15 cellular contexts compared by ENCODE assay signal in genomic region chr14:29814153-29815057, GRCh38.
DNase-seq lines count a peak whose midpoint lies in the region; ATAC-seq and TF ChIP-seq lines count a peak whose summit lies in the region.
"Had no signal": no experiment of that assay in that cellular context is flagged by ENCODE, and none has a peak within 500 bp of the region (broad histone marks: within the 10 kb centered on the region; RNA-seq: fewer than 3 reads in every experiment).

No MANE protein-coding gene starts in this region.

- H3K4me1 ChIP-seq in lung (ENCODE audit: control insufficient read depth in 2 of 2, insufficient read depth in 2 of 2, low read length in 2 of 2) = peaks cover 4 to 5% of the 10 kb centered on the region in 2 donors
- no peaks in the 10 kb centered on the region for H3K4me1 ChIP-seq in smooth muscle cell (ENCODE audit: low read depth)

- DNase-seq in Right ventricle myocardium superior (peak; percentile 85), cardiac septum (ENCODE audit: low spot score) (no peak), lung (ENCODE audit: low spot score) (peak; percentile 34), smooth muscle cell (lab: John Stamatoyannopoulos, UW; ENCODE audit: unreplicated experiment) (no peak), NCI-H510A treated with DMSO at 0.1 percent for 48 hours (lab: John Stamatoyannopoulos, UW) (no peak)
- DNase-seq in activated T-cell treated with anti-CD3 and anti-CD28 coated beads, Interleukin-2, amount 50 U/mL, for 1 hour = no peak
- DNase-seq: activated CD4-positive, alpha-beta T cell treated with anti-CD3 and anti-CD28 coated beads, Interleukin-2, amount 50 U/mL, for 48 hours; activated naive CD4-positive, alpha-beta T cell treated with Interleukin-2 at 50 U/mL for 16 hours; cortex of kidney; DMS53; mammary epithelial cell; T-helper 1 cell had no signal

- H3K4me3 ChIP-seq in lung (no peak overlapping the region), smooth muscle cell (no peak overlapping the region)
- H3K4me3 ChIP-seq: thoracic aorta had no signal

- no peaks in the 10 kb centered on the region for H3K36me3 ChIP-seq in lung (ENCODE audit: control insufficient read depth in 2 of 2, insufficient read depth in 2 of 2, low read length in 2 of 2)
- no peaks in the 10 kb centered on the region for H3K36me3 ChIP-seq in smooth muscle cell (ENCODE audit: low read depth)
- H3K36me3 ChIP-seq: thoracic aorta had no signal

- no peaks in the 10 kb centered on the region for H3K9me3 ChIP-seq in lung (ENCODE audit: control insufficient read depth in 2 of 2, insufficient read depth in 1 of 2, low read length in 1 of 2)
- no peaks in the 10 kb centered on the region for H3K9me3 ChIP-seq in smooth muscle cell (replicated peaks; ENCODE audit: low read depth)
- H3K9me3 ChIP-seq: thoracic aorta had no signal

- TF ChIP-seq CTCF in brain (conservative IDR thresholded peaks at IDR 0.05) (no peak), lung (IDR thresholded peaks at IDR 0.05; ENCODE audit: control extremely low read depth, extremely low read depth) (no peak), smooth muscle cell (IDR thresholded peaks at IDR 0.05; ENCODE audit: borderline replicate concordance, insufficient read depth, poor library complexity, severe bottlenecking) (no peak)

- H4K20me1 ChIP-seq in smooth muscle cell (ENCODE audit: low read depth) = no peaks in the 10 kb centered on the region

- H3K4me3 Mint-ChIP-seq in brain = peak overlapping the region in 4 of 5 experiments; percentile 25 to 78 (median 50)

- no peak overlapping the region for H3K4me2 ChIP-seq in smooth muscle cell

- H3K79me2 ChIP-seq in smooth muscle cell (ENCODE audit: low read depth) = peaks cover 4% of the 10 kb centered on the region

- peak overlapping the region in 4 of 5 experiments; percentile 85 to 92 (median 87) for H3K27ac Mint-ChIP-seq in brain

- no peak overlapping the region for H3K9ac ChIP-seq in smooth muscle cell (ENCODE audit: low read depth)

- intact Hi-C loops in Right ventricle myocardium superior (cut with DNase I) (no loop called here), cardiac septum (cut with DNase I) (loop anchor here (10.0 kb wide), 1 partner anchor 110 kb away; the partner anchor contains the start of gene PRKD1)

- H2AFZ ChIP-seq in smooth muscle cell (ENCODE audit: low read depth) = no peak overlapping the region

- ATAC-seq in Right ventricle myocardium superior (ENCODE audit: poor library complexity) (peak; percentile 89), lung (ENCODE audit: insufficient read depth, low FRiP score) (no peak), HG02938 (IDR thresholded peaks at IDR 0.05; ENCODE audit: unreplicated experiment) (no peak)

- H3K4me1 Mint-ChIP-seq in brain = peaks cover 50% of the 10 kb centered on the region

- H3K36me3 Mint-ChIP-seq in brain = no peaks in the 10 kb centered on the region

- no peaks in the 10 kb centered on the region for H3K27me3 Mint-ChIP-seq in brain

- H3F3A ChIP-seq in smooth muscle cell (ENCODE audit: low read depth) = no peaks in the 10 kb centered on the region

- H3K27ac ChIP-seq in lung (ENCODE audit: low read depth in 1 of 2, low read length in 1 of 2) = peak overlapping the region in 1 of 2 donors; percentile 39
- H3K27ac ChIP-seq in smooth muscle cell (ENCODE audit: low read depth) = no peak overlapping the region
- H3K27ac ChIP-seq: thoracic aorta had no signal

- H3K9me3 Mint-ChIP-seq in brain = peaks cover 0 to 6% (median 3%) of the 10 kb centered on the region in 5 experiments

- 73 to 81% methylated on average over 7 of the region's 7 CpGs for WGBS in lung, 2 donors
- whole genome bisulfite sequencing in smooth muscle cell (ENCODE audit: low lambda C conversion rate) = 94% methylated on average over 7 of the region's 7 CpGs

- no peaks in the 10 kb centered on the region for H3K27me3 ChIP-seq in lung (ENCODE audit: control insufficient read depth, insufficient read depth)
- no peaks in the 10 kb centered on the region for H3K27me3 ChIP-seq in smooth muscle cell (ENCODE audit: low read depth)

Comparison
In these comparisons a context has a peak if more than half of its experiments do, and no peak if none do; other contexts are left out.
1. DNase-seq: peak in Right ventricle myocardium superior (single experiment) and lung (single experiment); none in cardiac septum (single experiment), smooth muscle cell (single experiment), activated T-cell treated with anti-CD3 and anti-CD28 coated beads, Interleukin-2, amount 50 U/mL, for 1 hour (single experiment) and NCI-H510A treated with DMSO at 0.1 percent for 48 hours (single experiment).